ENCODE assay signal across 22 cellular contexts in the genomic region with DNA sequence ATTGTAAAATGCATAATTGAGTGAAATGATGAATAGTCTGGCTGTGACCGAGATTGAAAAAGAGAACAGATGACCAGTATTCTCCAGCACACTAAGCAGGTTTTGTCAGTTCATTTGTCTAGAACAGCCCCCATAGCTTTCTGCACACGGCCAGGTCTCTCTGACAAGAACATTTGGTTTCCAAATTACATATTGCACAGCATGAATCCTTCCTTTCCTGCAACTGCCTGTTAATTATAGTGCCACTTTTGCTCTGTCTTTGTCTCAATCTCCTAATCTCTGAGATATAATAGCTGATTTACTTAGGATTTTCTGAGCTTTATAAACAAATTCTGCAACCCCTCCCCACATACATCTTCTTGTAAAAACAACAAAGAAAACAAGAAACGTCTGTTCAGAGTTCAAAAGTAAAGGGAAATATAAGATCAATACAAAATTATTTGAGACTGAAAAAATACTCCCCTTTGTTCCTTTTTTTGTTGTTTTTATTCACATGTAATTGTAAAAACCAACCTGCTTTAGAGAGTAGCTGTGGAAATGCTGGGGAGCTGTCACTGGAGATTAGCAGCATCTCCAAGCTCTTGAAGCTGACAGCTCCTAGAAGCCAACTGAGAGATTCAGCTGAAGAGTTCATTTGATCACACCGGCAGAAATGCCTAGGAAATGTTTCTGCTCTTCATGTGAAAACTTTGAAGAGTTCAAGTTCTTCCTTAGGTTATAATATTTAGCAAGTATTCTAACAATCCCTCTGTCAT.
DNase-seq lines count a peak whose midpoint lies in the region; ATAC-seq, FAIRE-seq and TF ChIP-seq lines count a peak whose summit lies in the region.
"Had no signal": no experiment of that assay in that cellular context is flagged by ENCODE, and none has a peak within 500 bp of the region (broad histone marks: within the 10 kb centered on the region; RNA-seq: fewer than 3 reads in every experiment).

No MANE protein-coding gene starts in this region.

- DNase-seq in Ammon's horn (ENCODE audit: low spot score), result peak; percentile 44
- DNase-seq in NCI-H146 (lab: John Stamatoyannopoulos, UW), result peak; percentile 83
- DNase-seq in NCI-H774 (lab: John Stamatoyannopoulos, UW), result peak; percentile 42
- no peak for DNase-seq in PC-3
- DNase-seq in H54 (ENCODE audit: insufficient read length, low spot score), result no peak
- DNase-seq in activated T-cell treated with anti-CD3 and anti-CD28 coated beads, Interleukin-2, amount 50 U/mL, for 4 hours, result no peak
- DNase-seq: CD8-positive, alpha-beta T cell; HFFc6; NCI-H1105 treated with DMSO at 0.1 percent for 48 hours; NCI-H1930; NCI-H2171 treated with DMSO at 0.1 percent for 48 hours; NCI-H524 treated with DMSO at 0.1 percent for 48 hours; NK-92 treated with Interleukin-12 subunit alpha and Interleukin-12 subunit beta, amount 100 ng/mL, for 24 hours; SW 1271 had no signal

- H3K4me2 ChIP-seq in PC-3 (ENCODE audit: low read length), result no peak overlapping the region
- H3K4me2 ChIP-seq: A549; BLaER1 treated with 17β-estradiol and CSF1 and Interleukin-3, amounts not matched to agents 10 nM and 100 nM had no signal

- H3K9ac ChIP-seq in endocrine pancreas (ENCODE audit: control insufficient read depth, insufficient read depth, low read length) (no peak overlapping the region), PC-3 (ENCODE audit: low read length) (no peak overlapping the region)
- H3K9ac ChIP-seq: BLaER1 treated with 17β-estradiol and CSF1 and Interleukin-3, amounts not matched to agents 10 nM and 100 nM had no signal

- H3K4me1 ChIP-seq in endocrine pancreas (ENCODE audit: control insufficient read depth, insufficient read depth, low read length), result peaks cover 20% of the 10 kb centered on the region
- no peaks in the 10 kb centered on the region for H3K4me1 ChIP-seq in PC-3 (ENCODE audit: insufficient read depth, low read length)
- H3K4me1 ChIP-seq: A549; BLaER1 treated with 17β-estradiol and CSF1 and Interleukin-3, amounts not matched to agents 10 nM and 100 nM had no signal

- no peaks in the 10 kb centered on the region for H3K27me3 Mint-ChIP-seq in activated T-cell treated with anti-CD3 and anti-CD28 coated beads, Interleukin-2, amount 50 U/mL, for 4 hours (ENCODE audit: low read depth)

- intact Hi-C loops in PC-3 (cut with micrococcal nuclease), result no loop called here

- no peaks in the 10 kb centered on the region for H3K79me2 ChIP-seq in PC-3 (ENCODE audit: low read length)

- CTCF ChIA-PET in PC-3 (lab: Charles Lee), result no interaction called here

- no peaks in the 10 kb centered on the region for H3K9me2 ChIP-seq in PC-3 (replicated peaks; ENCODE audit: low read length)

- no peak overlapping the region for H3K27ac ChIP-seq in PC-3 (ENCODE audit: low read length)
- H3K27ac ChIP-seq: A549; BLaER1 treated with 17β-estradiol and CSF1 and Interleukin-3, amounts not matched to agents 10 nM and 100 nM had no signal

- no peaks in the 10 kb centered on the region for H4K20me1 ChIP-seq in PC-3 (ENCODE audit: low read length)
- H4K20me1 ChIP-seq: BLaER1 treated with 17β-estradiol and CSF1 and Interleukin-3, amounts not matched to agents 10 nM and 100 nM had no signal

- H3F3A ChIP-seq in PC-3 (ENCODE audit: low read length, unreplicated experiment), result no peaks in the 10 kb centered on the region

- FAIRE-seq in H54 (lab: Jason Lieb, UNC), result no peak
- FAIRE-seq: A549, D721Med, GM12892, K562, RCC 7860 had no signal

- H3K9me3 ChIP-seq in endocrine pancreas (ENCODE audit: control insufficient read depth, low read length) (no peaks in the 10 kb centered on the region), PC-3 (ENCODE audit: low read length) (no peaks in the 10 kb centered on the region)
- H3K9me3 ChIP-seq: A549; BLaER1 treated with 17β-estradiol and CSF1 and Interleukin-3, amounts not matched to agents 10 nM and 100 nM had no signal

- TF ChIP-seq POLR2A in H54 (IDR thresholded peaks at IDR 0.05; ENCODE audit: low read depth, low read length), result no peak

- H3K4me1 Mint-ChIP-seq in activated T-cell treated with anti-CD3 and anti-CD28 coated beads, Interleukin-2, amount 50 U/mL, for 4 hours (ENCODE audit: low read depth), result no peaks in the 10 kb centered on the region

- H3K27me3 ChIP-seq in endocrine pancreas (ENCODE audit: control insufficient read depth, insufficient read depth, low read length), result no peaks in the 10 kb centered on the region
- peaks cover 8% of the 10 kb centered on the region; the same call in 1 of the 2 replicates for H3K27me3 ChIP-seq in PC-3 (ENCODE audit: low read length)
- H3K27me3 ChIP-seq: BLaER1 treated with 17β-estradiol and CSF1 and Interleukin-3, amounts not matched to agents 10 nM and 100 nM had no signal

- H3K36me3 Mint-ChIP-seq in activated T-cell treated with anti-CD3 and anti-CD28 coated beads, Interleukin-2, amount 50 U/mL, for 4 hours (ENCODE audit: insufficient read depth), result no peaks in the 10 kb centered on the region
- H3K36me3 Mint-ChIP-seq: CD8-positive, alpha-beta T cell had no signal

- peak overlapping the region; percentile 40 for H3K4me3 ChIP-seq in endocrine pancreas (ENCODE audit: control insufficient read depth, insufficient read depth, low read length)
- no peak overlapping the region for H3K4me3 ChIP-seq in PC-3 (ENCODE audit: low read length)
- H3K4me3 ChIP-seq: A549; BLaER1 treated with 17β-estradiol and CSF1 and Interleukin-3, amounts not matched to agents 10 nM and 100 nM; K562 had no signal

- POLR2A ChIA-PET in PC-3 (lab: Charles Lee; ENCODE audit: unreplicated experiment), result no interaction called here

- no peaks in the 10 kb centered on the region for H3K36me3 ChIP-seq in endocrine pancreas (ENCODE audit: control insufficient read depth, insufficient read depth, low read length)
- H3K36me3 ChIP-seq in PC-3 (ENCODE audit: low read depth, low read length), result no peaks in the 10 kb centered on the region
- H3K36me3 ChIP-seq: BLaER1 treated with 17β-estradiol and CSF1 and Interleukin-3, amounts not matched to agents 10 nM and 100 nM had no signal

- H3K4me3 Mint-ChIP-seq in activated T-cell treated with anti-CD3 and anti-CD28 coated beads, Interleukin-2, amount 50 U/mL, for 4 hours, result no peak overlapping the region
- H3K4me3 Mint-ChIP-seq: CD8-positive, alpha-beta T cell; HFFc6 had no signal

- H3K9me3 Mint-ChIP-seq in activated T-cell treated with anti-CD3 and anti-CD28 coated beads, Interleukin-2, amount 50 U/mL, for 4 hours, result peaks cover 17% of the 10 kb centered on the region

- no peak overlapping the region for H2AFZ ChIP-seq in PC-3 (ENCODE audit: low read length)

- ATAC-seq in PC-3, result no peak
- ATAC-seq in activated T-cell treated with anti-CD3 and anti-CD28 coated beads, Interleukin-2, amount 50 U/mL, for 4 hours, result no peak
- ATAC-seq: A549; CD8-positive, alpha-beta T cell; K562; Right ventricle myocardium inferior had no signal

- no peak for TF ChIP-seq CTCF in PC-3 (conservative IDR thresholded peaks at IDR 0.05; ENCODE audit: low read depth, low read length)

- no TSS peak for BruUV-seq in PC-3 (replicated peaks; lab: Mats Ljungman, UMichigan)

Comparison
In these comparisons a context has a peak if more than half of its experiments do, and no peak if none do; other contexts are left out.
1. DNase-seq: peak in Ammon's horn (single experiment), NCI-H146 (single experiment) and NCI-H774 (single experiment); none in PC-3 (single experiment), H54 (single experiment) and activated T-cell treated with anti-CD3 and anti-CD28 coated beads, Interleukin-2, amount 50 U/mL, for 4 hours (single experiment).